Comparison of ENCODE assay signal across 20 cellular contexts in genomic region chr21:43192501-43193081, GRCh38. TPM values are rescaled to one million over a fixed set of nuclear protein-coding genes. Genes with fewer than 3 reads are reported as not detected.
A peak's percentile ranks its signal among the peaks of the same experiment; 100 is the strongest.
DNase-seq lines count a peak whose midpoint lies in the region; ATAC-seq and TF ChIP-seq lines count a peak whose summit lies in the region.
"Had no signal": no experiment of that assay in that cellular context is flagged by ENCODE, and none has a peak within 500 bp of the region (broad histone marks: within the 10 kb centered on the region; RNA-seq: fewer than 3 reads in every experiment).

No MANE protein-coding gene starts in this region.

- no peaks in the 10 kb centered on the region for H3K4me1 ChIP-seq in DND-41 (ENCODE audit: insufficient read depth, low read length)
- H3K4me1 ChIP-seq in foreskin keratinocyte, result peaks cover 34% of the 10 kb centered on the region

- no peak overlapping the region for H3K4me3 Mint-ChIP-seq in osteocyte (ENCODE audit: unreplicated experiment)
- H3K4me3 Mint-ChIP-seq: activated CD4-positive, alpha-beta T cell treated with anti-CD3 and anti-CD28 coated beads, Interleukin-2, amount 10 ng/mL, durations not matched to agents 7 days and 5 days; activated T-cell treated with anti-CD3 and anti-CD28 coated beads, Interleukin-2, amount 50 U/mL, for 24 hours; immature natural killer cell had no signal

- no peaks in the 10 kb centered on the region for H3K79me2 ChIP-seq in DND-41 (ENCODE audit: insufficient read depth, low read length)

- DNase-seq in Ammon's horn (ENCODE audit: low spot score), result peak; percentile 58
- peak; percentile 40 for DNase-seq in DND-41
- DNase-seq in cerebellar cortex (ENCODE audit: low spot score), result peak; percentile 18
- peak; percentile 71 for DNase-seq in osteocyte (ENCODE audit: extremely low spot score, unreplicated experiment)
- no peak for DNase-seq in DMS79 treated with DMSO at 0.1 percent for 48 hours (lab: John Stamatoyannopoulos, UW)
- DNase-seq in DMS153 (lab: John Stamatoyannopoulos, UW), result no peak
- DNase-seq in foreskin keratinocyte, result no peak
- DNase-seq: activated CD4-positive, alpha-beta T cell treated with anti-CD3 and anti-CD28 coated beads, Interleukin-2, amount 10 ng/mL, durations not matched to agents 7 days and 5 days; activated T-cell treated with anti-CD3 and anti-CD28 coated beads, Interleukin-2, amount 50 U/mL, for 24 hours; GOT3; heart right ventricle; immature natural killer cell; naive B cell; NCI-H1417; NCI-H526; SHP77 treated with DMSO at 0.1 percent for 48 hours; stimulated activated CD4-positive, alpha-beta T cell treated with anti-CD3 and anti-CD28 coated beads, Interleukin-12 subunit alpha, Interleukin-12 subunit beta, amount 100 ng/mL, for 4 hours; stimulated activated CD8-positive, alpha-beta memory T cell treated with anti-CD3 and anti-CD28 coated beads, Interleukin-4, amount 100 ng/mL, for 48 hours had no signal

- H3K27ac Mint-ChIP-seq in osteocyte (ENCODE audit: unreplicated experiment), result no peak overlapping the region
- H3K27ac Mint-ChIP-seq: activated CD4-positive, alpha-beta T cell treated with anti-CD3 and anti-CD28 coated beads, Interleukin-2, amount 10 ng/mL, durations not matched to agents 7 days and 5 days; activated T-cell treated with anti-CD3 and anti-CD28 coated beads, Interleukin-2, amount 50 U/mL, for 24 hours; immature natural killer cell had no signal

- no peak overlapping the region for H3K4me3 ChIP-seq in DND-41 (ENCODE audit: low read depth in 1 of 2, low read length in 2 of 2)
- H3K4me3 ChIP-seq: heart right ventricle had no signal

- H4K20me1 ChIP-seq in DND-41 (ENCODE audit: insufficient read depth, low read length), result no peaks in the 10 kb centered on the region

- no peaks in the 10 kb centered on the region for H3K9me3 Mint-ChIP-seq in osteocyte (ENCODE audit: unreplicated experiment)
- H3K9me3 Mint-ChIP-seq: activated CD4-positive, alpha-beta T cell treated with anti-CD3 and anti-CD28 coated beads, Interleukin-2, amount 10 ng/mL, durations not matched to agents 7 days and 5 days; activated naive CD4-positive, alpha-beta T cell treated with anti-CD3 and anti-CD28 coated beads, Interleukin-2, amount 50 U/mL, for 72 hours had no signal

- H2AFZ ChIP-seq in DND-41 (ENCODE audit: low read depth, low read length), result no peak overlapping the region

- no peaks in the 10 kb centered on the region for H3K9me3 ChIP-seq in DND-41 (ENCODE audit: insufficient read depth, low read length, severe bottlenecking)
- H3K9me3 ChIP-seq: heart right ventricle had no signal

- no peak overlapping the region for H3K9ac ChIP-seq in DND-41 (ENCODE audit: low read depth, low read length)

- no peak overlapping the region for H3K4me2 ChIP-seq in DND-41 (ENCODE audit: insufficient read depth, low read length)

- H3K27ac ChIP-seq in DND-41 (ENCODE audit: low read length) (no peak overlapping the region), foreskin keratinocyte (no peak overlapping the region)
- H3K27ac ChIP-seq: heart right ventricle had no signal

- H3K36me3 Mint-ChIP-seq in osteocyte (ENCODE audit: unreplicated experiment), result no peaks in the 10 kb centered on the region

- peaks cover 35% of the 10 kb centered on the region for H3K4me1 Mint-ChIP-seq in osteocyte (ENCODE audit: unreplicated experiment)

- H3K36me3 ChIP-seq in DND-41 (ENCODE audit: insufficient read depth, low read length), result no peaks in the 10 kb centered on the region
- H3K36me3 ChIP-seq: heart right ventricle had no signal

- H3K27me3 ChIP-seq in DND-41 (ENCODE audit: insufficient read depth, low read length, poor library complexity) (no peaks in the 10 kb centered on the region), foreskin keratinocyte (no peaks in the 10 kb centered on the region)

- peak; percentile 67 for ATAC-seq in DND-41 (ENCODE audit: insufficient read depth, low read depth)
- no peak for ATAC-seq in foreskin keratinocyte
- ATAC-seq: activated naive CD4-positive, alpha-beta T cell treated with anti-CD3 and anti-CD28 coated beads, Interleukin-2, amount 50 U/mL, for 72 hours; heart right ventricle had no signal

- no peak for TF ChIP-seq CTCF in DND-41 (IDR thresholded peaks at IDR 0.05; ENCODE audit: borderline replicate concordance, extremely low read depth, low read length, poor library complexity, severe bottlenecking)
- TF ChIP-seq CTCF in osteocyte (IDR thresholded peaks at IDR 0.05), result no peak
- TF ChIP-seq CTCF in foreskin keratinocyte (conservative IDR thresholded peaks at IDR 0.05), result no peak

- H3K27me3 Mint-ChIP-seq in osteocyte (ENCODE audit: unreplicated experiment), result peaks cover 28% of the 10 kb centered on the region
- H3K27me3 Mint-ChIP-seq: activated CD4-positive, alpha-beta T cell treated with anti-CD3 and anti-CD28 coated beads, Interleukin-2, amount 10 ng/mL, durations not matched to agents 7 days and 5 days had no signal

RNA-seq across cellular contexts. Expression of gene CRYAA, which starts 23.8 kb away (rescaled TPM):
- total RNA-seq in osteocyte (not detected in 2 replicates), foreskin keratinocyte (not detected in 2 replicates)
- polyA plus RNA-seq in foreskin keratinocyte, result not detected in 2 replicates
- total RNA-seq: activated CD4-positive, alpha-beta T cell treated with anti-CD3 and anti-CD28 coated beads, Interleukin-2, amount 10 ng/mL, durations not matched to agents 7 days and 5 days; activated naive CD4-positive, alpha-beta T cell treated with anti-CD3 and anti-CD28 coated beads, Interleukin-2, amount 50 U/mL, for 72 hours; heart right ventricle; lung microvascular endothelial cell had no signal
- polyA plus RNA-seq: heart right ventricle, immature natural killer cell had no signal

Comparison
In these comparisons a context has a peak if more than half of its experiments do, and no peak if none do; other contexts are left out.
1. DNase-seq: peak in Ammon's horn (single experiment), DND-41 (single experiment), cerebellar cortex (single experiment) and osteocyte (single experiment); none in DMS79 treated with DMSO at 0.1 percent for 48 hours (single experiment), DMS153 (single experiment) and foreskin keratinocyte (0 of 2).